In the genomic region with DNA sequence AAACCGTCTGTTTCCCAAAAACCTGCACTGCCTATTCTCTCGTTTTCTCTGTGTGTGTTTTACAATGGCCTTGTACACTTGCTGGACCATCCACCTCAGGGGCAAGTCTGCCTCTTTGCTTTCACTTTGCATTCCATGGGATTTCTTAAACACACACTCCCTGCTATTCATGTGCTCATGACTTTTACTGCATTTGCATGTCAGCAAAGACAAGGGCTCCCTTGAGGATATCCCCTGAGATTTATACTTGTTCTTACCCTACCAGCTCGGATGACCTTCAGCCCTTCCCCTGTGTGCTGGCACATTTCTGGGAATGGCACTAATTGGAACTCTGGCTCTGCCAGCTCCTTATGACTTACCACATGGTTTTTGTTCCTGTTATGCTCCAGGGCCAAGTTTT, we compare ENCODE assay signal across 18 cellular contexts.
"Had no signal": no experiment of that assay in that cellular context is flagged by ENCODE, and none has a peak within 500 bp of the region (broad histone marks: within the 10 kb centered on the region; RNA-seq: fewer than 3 reads in every experiment).

No MANE protein-coding gene starts in this region.

- DNase-seq: dermis blood vessel endothelial cell; esophagus squamous epithelium; foreskin fibroblast; hippocampal formation; left colon; left ventricle myocardium superior; mesenchymal stem cell; naive B cell; psoas muscle; retina; right lobe of liver; stimulated activated CD4-positive, alpha-beta T cell treated with anti-CD3 and anti-CD28 coated beads, Interleukin-4, amount 100 ng/mL, for 1 hour; tibial artery; upper lobe of left lung; uterus had no signal

- H3K27me3 ChIP-seq: esophagus squamous epithelium, neutrophil, right lobe of liver, tibial artery, upper lobe of left lung had no signal

- H3K36me3 ChIP-seq: esophagus squamous epithelium, neutrophil, right lobe of liver, tibial artery, upper lobe of left lung, uterus had no signal

- ATAC-seq: left colon; left ventricle myocardium superior; psoas muscle; right lobe of liver; stimulated activated memory B cell treated with anti-CD40 and anti-IgM and Interleukin-4, amounts not matched to agents 10 μg/mL and 1 μg/mL and 100 μg/mL, for 72 hours had no signal

- H3K4me3 ChIP-seq: esophagus squamous epithelium, lung, psoas muscle, right lobe of liver, tibial artery, upper lobe of left lung, uterus had no signal

- H3K27ac ChIP-seq: esophagus squamous epithelium, neutrophil, psoas muscle, right lobe of liver, tibial artery, upper lobe of left lung, uterus had no signal

- H3K4me1 ChIP-seq: esophagus squamous epithelium, psoas muscle, right lobe of liver, tibial artery, upper lobe of left lung, uterus had no signal
